ENCODE assay signal across 19 cellular contexts in the genomic region with DNA sequence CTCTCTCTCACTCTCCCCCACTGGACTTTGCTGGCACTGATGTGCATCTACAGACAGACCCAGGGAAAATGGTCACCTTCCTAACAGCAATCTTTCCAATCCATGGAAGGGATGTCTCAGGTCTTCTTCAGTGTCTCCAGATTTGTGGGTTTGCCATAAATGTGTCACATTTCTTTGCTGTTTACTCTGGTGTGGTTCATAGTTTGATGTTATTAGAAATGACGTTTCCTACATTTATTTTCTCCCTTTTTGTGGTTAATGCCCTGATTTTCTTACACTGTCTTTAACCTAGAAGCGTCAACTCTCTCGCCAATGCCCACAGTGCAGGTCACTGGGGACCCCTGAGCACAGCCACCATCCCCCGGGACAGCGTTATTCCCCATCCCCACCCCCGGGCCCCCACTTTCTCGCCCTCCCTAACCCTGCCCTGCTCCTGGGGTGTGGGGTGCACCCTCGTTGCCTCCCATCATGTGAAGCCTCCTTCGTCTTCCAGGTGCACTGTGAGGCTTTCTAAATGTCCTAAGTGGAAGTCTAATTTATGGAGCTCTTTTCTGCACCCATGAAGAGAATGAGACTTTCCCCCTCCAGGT.
DNase-seq lines count a peak whose midpoint lies in the region; ATAC-seq, FAIRE-seq and TF ChIP-seq lines count a peak whose summit lies in the region.
"Had no signal": no experiment of that assay in that cellular context is flagged by ENCODE, and none has a peak within 500 bp of the region (broad histone marks: within the 10 kb centered on the region; RNA-seq: fewer than 3 reads in every experiment).

No MANE protein-coding gene starts in this region.

- H4K20me1 ChIP-seq in astrocyte (ENCODE audit: insufficient read depth, low read length): no peaks in the 10 kb centered on the region
- no peaks in the 10 kb centered on the region for H4K20me1 ChIP-seq in neural progenitor cell (ENCODE audit: low read depth)

- no peaks in the 10 kb centered on the region for H3K79me2 ChIP-seq in astrocyte (ENCODE audit: insufficient read depth, low read length)
- H3K79me2 ChIP-seq in neural progenitor cell (ENCODE audit: low read depth): no peaks in the 10 kb centered on the region

- peaks cover 4% of the 10 kb centered on the region for H3K27me3 Mint-ChIP-seq in activated naive CD8-positive, alpha-beta T cell treated with anti-CD3 and anti-CD28 coated beads, Interleukin-2, amount 10 ng/mL, durations not matched to agents 7 days and 5 days
- peaks cover 6% of the 10 kb centered on the region for H3K27me3 Mint-ChIP-seq in activated naive CD8-positive, alpha-beta T cell treated with anti-CD3 and anti-CD28 coated beads, Interleukin-2, amount 50 U/mL, for 24 hours
- H3K27me3 Mint-ChIP-seq in astrocyte (ENCODE audit: low read depth, unreplicated experiment) (peaks cover 38% of the 10 kb centered on the region), neural progenitor cell (ENCODE audit: insufficient read depth, low read depth) (peaks cover 23% of the 10 kb centered on the region)
- no peaks in the 10 kb centered on the region for H3K27me3 Mint-ChIP-seq in activated T-helper 1 cell treated with anti-CD3 and anti-CD28 coated beads, Interleukin-12 subunit alpha, Interleukin-12 subunit beta, Interleukin-2, Interleukin-4 antibody, amounts not matched to agents 30 ng/mL and 10 ng/mL and 1 ng/mL, durations not matched to agents 14 hours and 24 hours and 36 hours (ENCODE audit: insufficient read depth)

- H2AFZ ChIP-seq in astrocyte (ENCODE audit: low read depth, low read length): no peak overlapping the region
- H2AFZ ChIP-seq in neural progenitor cell (replicated peaks): no peak overlapping the region
- H2AFZ ChIP-seq: PC-9 had no signal

- H3K4me2 ChIP-seq in astrocyte (ENCODE audit: low read length): no peak overlapping the region
- peak overlapping the region; percentile 68 for H3K4me2 ChIP-seq in neural progenitor cell
- H3K4me2 ChIP-seq: PC-9 had no signal

- no peak overlapping the region for H3K4me3 ChIP-seq in astrocyte (ENCODE audit: insufficient read depth, low read depth, low read length)
- H3K4me3 ChIP-seq in neural progenitor cell: no peak overlapping the region
- H3K4me3 ChIP-seq: GM12878, K562, PC-9 had no signal

- H3K27me3 ChIP-seq in astrocyte (ENCODE audit: insufficient read depth, low read length) (peaks cover 20% of the 10 kb centered on the region), neural progenitor cell (peaks cover 11% of the 10 kb centered on the region)

- no peaks in the 10 kb centered on the region for H3K9me3 ChIP-seq in astrocyte (ENCODE audit: insufficient read depth, low read depth, low read length)
- no peaks in the 10 kb centered on the region for H3K9me3 ChIP-seq in neural progenitor cell (ENCODE audit: low read depth)

- ATAC-seq in activated naive CD8-positive, alpha-beta T cell treated with anti-CD3 and anti-CD28 coated beads, Interleukin-2, amount 10 ng/mL, durations not matched to agents 7 days and 5 days (ENCODE audit: low read depth): no peak
- no peak for ATAC-seq in activated naive CD8-positive, alpha-beta T cell treated with anti-CD3 and anti-CD28 coated beads, Interleukin-2, amount 50 U/mL, for 24 hours
- ATAC-seq in GM18861 (IDR thresholded peaks at IDR 0.05; ENCODE audit: unreplicated experiment): no peak
- ATAC-seq: GM12878, K562 had no signal

- H3K36me3 ChIP-seq in astrocyte (ENCODE audit: insufficient read depth, low read length) (no peaks in the 10 kb centered on the region), neural progenitor cell (no peaks in the 10 kb centered on the region)

- H3K4me3 Mint-ChIP-seq in activated naive CD8-positive, alpha-beta T cell treated with anti-CD3 and anti-CD28 coated beads, Interleukin-2, amount 10 ng/mL, durations not matched to agents 7 days and 5 days: no peak overlapping the region
- H3K4me3 Mint-ChIP-seq in activated naive CD8-positive, alpha-beta T cell treated with anti-CD3 and anti-CD28 coated beads, Interleukin-2, amount 50 U/mL, for 24 hours: no peak overlapping the region
- H3K4me3 Mint-ChIP-seq in astrocyte (ENCODE audit: unreplicated experiment) (peak overlapping the region; percentile 7), neural progenitor cell (no peak overlapping the region)
- H3K4me3 Mint-ChIP-seq in activated T-helper 1 cell treated with anti-CD3 and anti-CD28 coated beads, Interleukin-12 subunit alpha, Interleukin-12 subunit beta, Interleukin-2, Interleukin-4 antibody, amounts not matched to agents 30 ng/mL and 10 ng/mL and 1 ng/mL, durations not matched to agents 14 hours and 24 hours and 36 hours: no peak overlapping the region
- H3K4me3 Mint-ChIP-seq: CD14-positive monocyte had no signal

- H3K27ac Mint-ChIP-seq in activated naive CD8-positive, alpha-beta T cell treated with anti-CD3 and anti-CD28 coated beads, Interleukin-2, amount 10 ng/mL, durations not matched to agents 7 days and 5 days: no peak overlapping the region
- H3K27ac Mint-ChIP-seq in activated naive CD8-positive, alpha-beta T cell treated with anti-CD3 and anti-CD28 coated beads, Interleukin-2, amount 50 U/mL, for 24 hours: no peak overlapping the region
- H3K27ac Mint-ChIP-seq in astrocyte (ENCODE audit: unreplicated experiment) (no peak overlapping the region), neural progenitor cell (no peak overlapping the region)
- H3K27ac Mint-ChIP-seq in activated T-helper 1 cell treated with anti-CD3 and anti-CD28 coated beads, Interleukin-12 subunit alpha, Interleukin-12 subunit beta, Interleukin-2, Interleukin-4 antibody, amounts not matched to agents 30 ng/mL and 10 ng/mL and 1 ng/mL, durations not matched to agents 14 hours and 24 hours and 36 hours: no peak overlapping the region

- intact Hi-C loops in activated T-helper 1 cell treated with anti-CD3 and anti-CD28 coated beads, Interleukin-12 subunit alpha, Interleukin-12 subunit beta, Interleukin-2, Interleukin-4 antibody, amounts not matched to agents 30 ng/mL and 10 ng/mL and 1 ng/mL, durations not matched to agents 14 hours and 24 hours and 36 hours (cut with micrococcal nuclease): no loop called here

- H3K9me3 Mint-ChIP-seq in activated naive CD8-positive, alpha-beta T cell treated with anti-CD3 and anti-CD28 coated beads, Interleukin-2, amount 10 ng/mL, durations not matched to agents 7 days and 5 days: no peaks in the 10 kb centered on the region
- H3K9me3 Mint-ChIP-seq in activated naive CD8-positive, alpha-beta T cell treated with anti-CD3 and anti-CD28 coated beads, Interleukin-2, amount 50 U/mL, for 24 hours: no peaks in the 10 kb centered on the region
- H3K9me3 Mint-ChIP-seq in astrocyte (ENCODE audit: unreplicated experiment): no peaks in the 10 kb centered on the region
- peaks cover 2% of the 10 kb centered on the region for H3K9me3 Mint-ChIP-seq in neural progenitor cell
- H3K9me3 Mint-ChIP-seq in activated T-helper 1 cell treated with anti-CD3 and anti-CD28 coated beads, Interleukin-12 subunit alpha, Interleukin-12 subunit beta, Interleukin-2, Interleukin-4 antibody, amounts not matched to agents 30 ng/mL and 10 ng/mL and 1 ng/mL, durations not matched to agents 14 hours and 24 hours and 36 hours: no peaks in the 10 kb centered on the region

- DNase-seq in activated naive CD8-positive, alpha-beta T cell treated with anti-CD3 and anti-CD28 coated beads, Interleukin-2, amount 10 ng/mL, durations not matched to agents 7 days and 5 days: peak; percentile 2
- DNase-seq in activated naive CD8-positive, alpha-beta T cell treated with anti-CD3 and anti-CD28 coated beads, Interleukin-2, amount 50 U/mL, for 24 hours: no peak
- DNase-seq in astrocyte (ENCODE audit: low read depth) (no peak), neural progenitor cell (ENCODE audit: low spot score) (no peak), ureter (ENCODE audit: low spot score) (peak; percentile 29), NCI-H1436 treated with DMSO at 0.1 percent for 48 hours (lab: John Stamatoyannopoulos, UW) (no peak)
- no peak for DNase-seq in activated T-helper 1 cell treated with anti-CD3 and anti-CD28 coated beads, Interleukin-12 subunit alpha, Interleukin-12 subunit beta, Interleukin-2, Interleukin-4 antibody, amounts not matched to agents 30 ng/mL and 10 ng/mL and 1 ng/mL, durations not matched to agents 14 hours and 24 hours and 36 hours (ENCODE audit: low spot score)
- DNase-seq: DMS53; GOT3; NCI-H1048; NCI-H226; NK-92 treated with Interleukin-12 subunit alpha and Interleukin-12 subunit beta, amount 100 ng/mL, for 24 hours; PC-9 had no signal

- POLR2A ChIA-PET in activated naive CD8-positive, alpha-beta T cell treated with anti-CD3 and anti-CD28 coated beads, Interleukin-2, amount 10 ng/mL, durations not matched to agents 7 days and 5 days (lab: Charles Lee): no interaction called here

- TF ChIP-seq CTCF in astrocyte (IDR thresholded peaks at IDR 0.05; ENCODE audit: insufficient read depth, low read depth, low read length): no peak
- TF ChIP-seq CTCF in neural progenitor cell (IDR thresholded peaks at IDR 0.05): no peak

- no peaks in the 10 kb centered on the region for H3K36me3 Mint-ChIP-seq in activated naive CD8-positive, alpha-beta T cell treated with anti-CD3 and anti-CD28 coated beads, Interleukin-2, amount 10 ng/mL, durations not matched to agents 7 days and 5 days
- no peaks in the 10 kb centered on the region for H3K36me3 Mint-ChIP-seq in activated naive CD8-positive, alpha-beta T cell treated with anti-CD3 and anti-CD28 coated beads, Interleukin-2, amount 50 U/mL, for 24 hours (ENCODE audit: low read depth)
- H3K36me3 Mint-ChIP-seq in astrocyte (ENCODE audit: low read depth, unreplicated experiment) (no peaks in the 10 kb centered on the region), neural progenitor cell (no peaks in the 10 kb centered on the region)
- H3K36me3 Mint-ChIP-seq in activated T-helper 1 cell treated with anti-CD3 and anti-CD28 coated beads, Interleukin-12 subunit alpha, Interleukin-12 subunit beta, Interleukin-2, Interleukin-4 antibody, amounts not matched to agents 30 ng/mL and 10 ng/mL and 1 ng/mL, durations not matched to agents 14 hours and 24 hours and 36 hours (ENCODE audit: low read depth): no peaks in the 10 kb centered on the region
- H3K36me3 Mint-ChIP-seq: CD14-positive monocyte had no signal

- FAIRE-seq in astrocyte (lab: Jason Lieb, UNC): no peak
- FAIRE-seq: A204.1, GM12878, K562 had no signal

- H3K27ac ChIP-seq in astrocyte (ENCODE audit: low read depth, low read length) (no peak overlapping the region), neural progenitor cell (no peak overlapping the region)
- H3K27ac ChIP-seq: HL-60, PC-9 had no signal

- H3F3A ChIP-seq in neural progenitor cell (ENCODE audit: low read depth): peaks cover 6% of the 10 kb centered on the region

- H3K4me1 ChIP-seq in astrocyte (ENCODE audit: insufficient read depth, low read length): no peaks in the 10 kb centered on the region
- peaks cover 4% of the 10 kb centered on the region for H3K4me1 ChIP-seq in neural progenitor cell

- H3K9ac ChIP-seq in astrocyte (ENCODE audit: low read length) (no peak overlapping the region), neural progenitor cell (no peak overlapping the region)

- H3K4me1 Mint-ChIP-seq in activated naive CD8-positive, alpha-beta T cell treated with anti-CD3 and anti-CD28 coated beads, Interleukin-2, amount 10 ng/mL, durations not matched to agents 7 days and 5 days: no peaks in the 10 kb centered on the region
- no peaks in the 10 kb centered on the region for H3K4me1 Mint-ChIP-seq in activated naive CD8-positive, alpha-beta T cell treated with anti-CD3 and anti-CD28 coated beads, Interleukin-2, amount 50 U/mL, for 24 hours
- H3K4me1 Mint-ChIP-seq in astrocyte (ENCODE audit: low read depth, unreplicated experiment) (no peaks in the 10 kb centered on the region), neural progenitor cell (peaks cover 6% of the 10 kb centered on the region)
- no peaks in the 10 kb centered on the region for H3K4me1 Mint-ChIP-seq in activated T-helper 1 cell treated with anti-CD3 and anti-CD28 coated beads, Interleukin-12 subunit alpha, Interleukin-12 subunit beta, Interleukin-2, Interleukin-4 antibody, amounts not matched to agents 30 ng/mL and 10 ng/mL and 1 ng/mL, durations not matched to agents 14 hours and 24 hours and 36 hours (ENCODE audit: low read depth)
- H3K4me1 Mint-ChIP-seq: CD14-positive monocyte had no signal

Comparison
In these comparisons a context has a peak if more than half of its experiments do, and no peak if none do; other contexts are left out.
1. DNase-seq: peak in activated naive CD8-positive, alpha-beta T cell treated with anti-CD3 and anti-CD28 coated beads, Interleukin-2, amount 10 ng/mL, durations not matched to agents 7 days and 5 days (single experiment) and ureter (single experiment); none in activated naive CD8-positive, alpha-beta T cell treated with anti-CD3 and anti-CD28 coated beads, Interleukin-2, amount 50 U/mL, for 24 hours (single experiment), astrocyte (single experiment), neural progenitor cell (single experiment), activated T-helper 1 cell treated with anti-CD3 and anti-CD28 coated beads, Interleukin-12 subunit alpha, Interleukin-12 subunit beta, Interleukin-2, Interleukin-4 antibody, amounts not matched to agents 30 ng/mL and 10 ng/mL and 1 ng/mL, durations not matched to agents 14 hours and 24 hours and 36 hours (single experiment) and NCI-H1436 treated with DMSO at 0.1 percent for 48 hours (single experiment).